12 cellular contexts compared by ENCODE assay signal in the genomic region with DNA sequence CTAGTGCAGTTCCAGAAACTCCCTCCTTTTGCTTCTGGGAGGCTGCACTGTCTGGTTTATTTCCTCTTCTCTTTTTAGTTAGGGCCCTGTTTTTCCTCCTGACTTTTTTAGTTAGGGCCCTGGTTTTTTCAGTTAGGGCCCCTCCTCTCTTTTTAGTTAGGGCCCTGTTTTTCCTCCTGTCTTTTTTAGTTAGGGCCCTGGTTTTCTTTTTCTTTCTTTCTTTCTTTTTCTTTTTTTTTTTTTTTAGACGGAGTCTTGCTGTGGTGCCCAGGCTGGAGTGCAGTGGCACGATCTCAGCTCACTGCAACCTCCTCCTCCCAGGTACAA. TPM values are rescaled to one million over a fixed set of nuclear protein-coding genes. Genes with fewer than 3 reads are reported as not detected.
DNase-seq lines count a peak whose midpoint lies in the region; ATAC-seq, FAIRE-seq and TF ChIP-seq lines count a peak whose summit lies in the region.
"Had no signal": no experiment of that assay in that cellular context is flagged by ENCODE, and none has a peak within 500 bp of the region (broad histone marks: within the 10 kb centered on the region; RNA-seq: fewer than 3 reads in every experiment).

No MANE protein-coding gene starts in this region.

- H3K79me2 ChIP-seq in SK-N-SH (ENCODE audit: insufficient read depth) (peaks cover 52% of the 10 kb centered on the region), H1 (ENCODE audit: control insufficient read depth in 1 of 2, insufficient read depth in 2 of 2, low read length in 2 of 2) (no peaks in the 10 kb centered on the region), trophoblast cell (ENCODE audit: control insufficient read depth, insufficient read depth, low read length, poor library complexity) (peaks cover 2% of the 10 kb centered on the region)

- H3K9ac ChIP-seq in SK-N-SH (peak overlapping the region; percentile 34; the same call in 1 of the 2 replicates), H1 (replicated peaks in 1 of 4; ENCODE audit: extremely low read depth in 1 of 4, low read depth in 3 of 4, low read length in 3 of 4) (no peak overlapping the region), trophoblast cell (ENCODE audit: low read length) (no peak overlapping the region)

- WGBS in SK-N-SH (ENCODE audit: low lambda C conversion rate) = 88% methylated on average over 2 of the region's 2 CpGs
- no CpG with 5 or more reads among the region's 2 CpGs for WGBS in H1 (ENCODE audit: extremely low coverage in 1 of 2, insufficient coverage in 1 of 2, insufficient read length in 1 of 2, insufficient replicate concordance in 2 of 2, low coverage in 1 of 2, low lambda C conversion rate in 2 of 2, missing lambda C conversion rate in 1 of 2), 2 experiments
- no CpG with 5 or more reads among the region's 2 CpGs for WGBS in trophoblast cell (ENCODE audit: extremely low coverage, insufficient coverage, insufficient read length)
- 47% methylated on average over 2 of the region's 2 CpGs for WGBS in urinary bladder

- TF ChIP-seq CTCF in SK-N-SH (IDR thresholded peaks at IDR 0.05) (no peak), H1 (IDR thresholded peaks at IDR 0.05; ENCODE audit: control extremely low read depth in 1 of 3, insufficient read depth in 1 of 3, low read depth in 1 of 3, low read length in 3 of 3) (no peak)

- H3K4me3 ChIP-seq in SK-N-SH (ENCODE audit: low read depth in 2 of 2, low read length in 1 of 2) (no peak overlapping the region), H1 (ENCODE audit: extremely low read depth in 1 of 4, insufficient read depth in 2 of 4, low read depth in 3 of 4, low read length in 4 of 4) (no peak overlapping the region), trophoblast cell (ENCODE audit: low read depth, low read length) (no peak overlapping the region), urinary bladder (ENCODE audit: low read depth, low read length) (no peak overlapping the region)
- H3K4me3 ChIP-seq: SK-N-MC had no signal

- no peaks in the 10 kb centered on the region for H3K79me1 ChIP-seq in H1 (ENCODE audit: low read depth, low read length)
- peaks cover 40% of the 10 kb centered on the region for H3K79me1 ChIP-seq in trophoblast cell (ENCODE audit: low read length)

- H3K4me1 ChIP-seq in SK-N-SH (ENCODE audit: control insufficient read depth in 1 of 2, insufficient read depth in 2 of 2, low read depth in 1 of 2, low read length in 1 of 2) = peaks cover 41 to 91% of the 10 kb centered on the region in 2 experiments; a peak in 3 of 4 replicates
- peaks cover 8 to 17% (median 13%) of the 10 kb centered on the region in 4 experiments; a peak in 6 of 7 replicates for H3K4me1 ChIP-seq in H1 (replicated peaks in 1 of 4; ENCODE audit: control insufficient read depth in 3 of 4, insufficient read depth in 4 of 4, low read length in 3 of 4)
- H3K4me1 ChIP-seq in trophoblast cell (ENCODE audit: control insufficient read depth in 1 of 2, insufficient read depth in 2 of 2, low read length in 2 of 2) = peaks cover 54 to 70% of the 10 kb centered on the region in 2 experiments
- peaks cover 4% of the 10 kb centered on the region for H3K4me1 ChIP-seq in urinary bladder (ENCODE audit: insufficient read depth)

- H2BK120ac ChIP-seq in H1 (replicated peaks; ENCODE audit: low read depth, low read length) (no peak overlapping the region), trophoblast cell (ENCODE audit: insufficient read depth, low read length, poor library complexity) (no peak overlapping the region)

- H3K23me2 ChIP-seq in H1 (ENCODE audit: low read depth, low read length) = no peaks in the 10 kb centered on the region; the same call in 1 of the 2 replicates

- H2AFZ ChIP-seq in SK-N-SH (ENCODE audit: low read depth) (no peak overlapping the region; the same call in 1 of the 2 replicates), H1 (ENCODE audit: low read length) (no peak overlapping the region), trophoblast cell (ENCODE audit: insufficient read depth, low read length, poor library complexity) (no peak overlapping the region)

- POLR2A ChIA-PET in SK-N-SH (lab: Yijun Ruan, JAX) (no interaction called here), H1 (lab: Charles Lee; ENCODE audit: partially characterized antibody) (no interaction called here)

- no peak overlapping the region for H4K8ac ChIP-seq in H1 (ENCODE audit: extremely low read depth, insufficient read depth, low read length)
- no peak overlapping the region for H4K8ac ChIP-seq in trophoblast cell (ENCODE audit: low read depth, low read length)

- H4K5ac ChIP-seq in H1 (ENCODE audit: insufficient read length, low read depth, low read length) = no peak overlapping the region

- ATAC-seq in SK-N-SH treated with all-trans-retinoic acid at 6 μM for 48 hours = no peak

- no peaks in the 10 kb centered on the region for H4K20me1 ChIP-seq in SK-N-SH (ENCODE audit: insufficient read depth)
- peaks cover 5 to 19% of the 10 kb centered on the region in 2 experiments for H4K20me1 ChIP-seq in H1 (replicated peaks in 1 of 2; ENCODE audit: control insufficient read depth in 1 of 2, insufficient read depth in 2 of 2, low read length in 2 of 2)

- H3K23ac ChIP-seq in H1 (ENCODE audit: insufficient read length) (no peak overlapping the region), trophoblast cell (ENCODE audit: low read length) (no peak overlapping the region)

- H2BK12ac ChIP-seq in H1 (ENCODE audit: low read depth, low read length) (no peak overlapping the region), trophoblast cell (ENCODE audit: low read length) (no peak overlapping the region)

- no peak overlapping the region for H3K56ac ChIP-seq in H1 (replicated peaks; ENCODE audit: insufficient read length, low read depth, low read length)

- H4K12ac ChIP-seq in trophoblast cell (ENCODE audit: low read depth, low read length) = no peak overlapping the region

- no peak overlapping the region for H4K91ac ChIP-seq in H1 (replicated peaks; ENCODE audit: insufficient read length, low read length)
- peak overlapping the region; percentile 76 for H4K91ac ChIP-seq in trophoblast cell (ENCODE audit: low read depth, low read length)

- no peak for TF ChIP-seq POLR2A in H1 (IDR thresholded peaks at IDR 0.05; ENCODE audit: control extremely low read depth in 1 of 2, low read depth in 2 of 2, low read length in 2 of 2)

- TF ChIP-seq RAD21 in SK-N-SH (IDR thresholded peaks at IDR 0.05; ENCODE audit: low read length) (no peak), H1 (IDR thresholded peaks at IDR 0.05 in 1 of 2, conservative IDR thresholded peaks at IDR 0.05 in 1 of 2; ENCODE audit: low read depth in 2 of 2, low read length in 2 of 2) (no peak)

- TF ChIP-seq EP300 in SK-N-SH (IDR thresholded peaks at IDR 0.05; ENCODE audit: borderline replicate concordance in 1 of 2, low read depth in 1 of 2, low read length in 1 of 2) (no peak), H1 (IDR thresholded peaks at IDR 0.05; ENCODE audit: borderline replicate concordance in 1 of 2, low read depth in 2 of 2, low read length in 2 of 2) (no peak)

- peaks cover 34% of the 10 kb centered on the region for H3F3A ChIP-seq in SK-N-SH (replicated peaks; ENCODE audit: insufficient read depth)

- H2BK20ac ChIP-seq in H1 (ENCODE audit: low read length) = no peak overlapping the region

- H3K4me2 ChIP-seq in SK-N-SH = 0 out of 2 replicates have a peak overlapping the region, but pooled peaks have one; percentile 44
- no peak overlapping the region for H3K4me2 ChIP-seq in H1 (ENCODE audit: insufficient read depth in 1 of 2, low read depth in 2 of 2, low read length in 2 of 2)
- no peak overlapping the region for H3K4me2 ChIP-seq in trophoblast cell (ENCODE audit: low read length)

- no peak overlapping the region for H2BK15ac ChIP-seq in H1 (ENCODE audit: low read length)

- no peaks in the 10 kb centered on the region for H3K9me3 ChIP-seq in SK-N-SH
- H3K9me3 ChIP-seq in H1 (ENCODE audit: insufficient read depth in 2 of 2, low read depth in 1 of 2, low read length in 1 of 2) = no peaks in the 10 kb centered on the region
- no peaks in the 10 kb centered on the region for H3K9me3 ChIP-seq in trophoblast cell (ENCODE audit: insufficient read depth, low read depth, low read length)

- no peak overlapping the region for H3K4ac ChIP-seq in H1 (replicated peaks; ENCODE audit: insufficient read length, low read depth, low read length)
- no peak overlapping the region for H3K4ac ChIP-seq in trophoblast cell (ENCODE audit: low read depth, low read length)

- H3K18ac ChIP-seq in H1 (ENCODE audit: extremely low read depth, low read length) (no peak overlapping the region), trophoblast cell (ENCODE audit: low read length) (no peak overlapping the region)

- no peak for FAIRE-seq in H1 (lab: Jason Lieb, UNC)

- no peak overlapping the region for H3K14ac ChIP-seq in H1 (ENCODE audit: insufficient read length)
- no peak overlapping the region for H3K14ac ChIP-seq in trophoblast cell (ENCODE audit: low read length)

- DNase-seq in SK-N-SH = no peak
- DNase-seq in H1 (ENCODE audit: low read depth in 1 of 2, low spot score in 2 of 2) = no peak
- no peak for DNase-seq in trophoblast cell
- DNase-seq in iPS-NIHi7 (ENCODE audit: extremely low spot score) = no peak
- DNase-seq in COLO668 (lab: John Stamatoyannopoulos, UW; ENCODE audit: unreplicated experiment) = no peak
- DNase-seq in NCI-H1436 (lab: John Stamatoyannopoulos, UW) = no peak
- DNase-seq: 8988T; activated CD4-positive, alpha-beta T cell treated with anti-CD3 and anti-CD28 coated beads, Interleukin-2, amount 50 U/mL, for 48 hours; immature natural killer cell had no signal

- H2AK5ac ChIP-seq in H1 (ENCODE audit: low read depth, low read length) = no peak overlapping the region
- H2AK5ac ChIP-seq in trophoblast cell (ENCODE audit: low read length) = no peak overlapping the region

- H3K36me3 ChIP-seq in SK-N-SH (replicated peaks in 1 of 2; ENCODE audit: control insufficient read depth in 1 of 2, insufficient read depth in 2 of 2, low read length in 1 of 2) (peaks cover 0 to 11% of the 10 kb centered on the region in 2 experiments), H1 (ENCODE audit: control insufficient read depth in 2 of 4, insufficient read depth in 4 of 4, low read length in 3 of 4) (no peaks in the 10 kb centered on the region), trophoblast cell (ENCODE audit: control insufficient read depth in 1 of 2, insufficient read depth in 2 of 2, low read length in 2 of 2) (peaks cover 3 to 8% of the 10 kb centered on the region in 2 experiments), urinary bladder (ENCODE audit: insufficient read depth) (no peaks in the 10 kb centered on the region)

- H3K27me3 ChIP-seq in SK-N-SH (ENCODE audit: insufficient read depth) (no peaks in the 10 kb centered on the region), H1 (replicated peaks in 1 of 4; ENCODE audit: control insufficient read depth in 3 of 4, extremely low read depth in 1 of 4, insufficient read depth in 3 of 4, low read length in 3 of 4) (peaks cover 13 to 78% (median 68%) of the 10 kb centered on the region in 4 experiments), trophoblast cell (ENCODE audit: insufficient read depth, low read length) (no peaks in the 10 kb centered on the region)

- H3K9me2 ChIP-seq in SK-N-SH = no peaks in the 10 kb centered on the region

- peak overlapping the region; percentile 77 to 94 for H3K27ac ChIP-seq in SK-N-SH (ENCODE audit: low read depth in 2 of 2, low read length in 1 of 2)
- H3K27ac ChIP-seq in H1 (ENCODE audit: low read depth, low read length) = no peak overlapping the region
- H3K27ac ChIP-seq in trophoblast cell (ENCODE audit: low read depth, low read length) = peak overlapping the region; percentile 71
- peak overlapping the region; percentile 80 for H3K27ac ChIP-seq in urinary bladder (ENCODE audit: low read depth)
- H3K27ac ChIP-seq: SK-N-MC had no signal

- CTCF ChIA-PET in SK-N-SH (lab: Yijun Ruan, JAX) = interaction anchor here (0.6 kb wide), 1 partner anchor 37 kb away, joined by 3 read pairs; no protein-coding TSS in a partner anchor
- CTCF ChIA-PET in H1 (lab: Charles Lee; ENCODE audit: partially characterized antibody) = interaction anchor here (1.1 to 4.2 kb wide), 4 partner anchors 12 to 180 kb away, joined by 3 to 42 read pairs (median 6); a partner anchor contains a TSS

- H2BK5ac ChIP-seq in H1 (ENCODE audit: low read depth, low read length) = no peak overlapping the region
- H2BK5ac ChIP-seq in trophoblast cell (ENCODE audit: low read depth, low read length, poor library complexity) = peak overlapping the region; percentile 77

RNA-seq across cellular contexts. Expression of a gene that starts 15.1 kb away (rescaled TPM):
- polyA plus RNA-seq in SK-N-SH (2012; rRNA removed) = 168 and 172 TPM in 2 replicates
- polyA plus RNA-seq in SK-N-SH (2012; cell fraction: cytosol; rRNA removed) = 82.7 and 123 TPM in 2 replicates
- 205 and 218 TPM in 2 replicates for polyA plus RNA-seq in SK-N-SH (2012; cell fraction: nucleus; rRNA removed)
- total RNA-seq in H1 (2021; fragmentation: NEBNext Ultra II Directional; extraction: Animal tissue kit (Norgen Biotek cat#: 25700)) = 49.7 and 52.3 TPM in 2 replicates
- polyA plus RNA-seq in H1 (2011; rRNA removed) = 94.5 and 107 TPM in 2 replicates
- polyA plus RNA-seq in H1 (2011; cell fraction: cytosol; rRNA removed) = 101 TPM
- 135 TPM for polyA plus RNA-seq in H1 (2011; cell fraction: nucleus; rRNA removed)
- polyA plus RNA-seq in H1 (2012, experiment 1 of 2) = 54.3 to 109 TPM (median 91.7 TPM) in 4 replicates
- polyA plus RNA-seq in H1 (2012, experiment 2 of 2) = 62.4 TPM
- 15.2 TPM for polyA plus RNA-seq in H1 (2013, experiment 1 of 2)
- polyA plus RNA-seq in H1 (2013, experiment 2 of 2) = 14.2 TPM
- 113 and 127 TPM in 2 replicates for polyA minus RNA-seq in H1 (2011; rRNA and poly(A)+ RNA removed)
- 70.7 TPM for polyA minus RNA-seq in H1 (2011; cell fraction: cytosol; rRNA and poly(A)+ RNA removed)
- polyA minus RNA-seq in H1 (2011; cell fraction: nucleus; rRNA and poly(A)+ RNA removed) = 53.4 TPM
- 103 and 105 TPM in 2 replicates for polyA plus RNA-seq in trophoblast cell (2013)
- 405 TPM for total RNA-seq in urinary bladder
- polyA plus RNA-seq in urinary bladder = 2,591 TPM

Comparison
In these comparisons a context has a peak if more than half of its experiments do, and no peak if none do; other contexts are left out.
1. RNA of a gene that starts 15.1 kb away (polyA plus RNA-seq): 2,591 TPM in urinary bladder (single experiment); 82.7 to 218 TPM in SK-N-SH and 14.2 to 135 TPM in H1; every median in the first group is over 10 times any median in the second.